ENCODE assay signal across 1 cellular context in the genomic region with DNA sequence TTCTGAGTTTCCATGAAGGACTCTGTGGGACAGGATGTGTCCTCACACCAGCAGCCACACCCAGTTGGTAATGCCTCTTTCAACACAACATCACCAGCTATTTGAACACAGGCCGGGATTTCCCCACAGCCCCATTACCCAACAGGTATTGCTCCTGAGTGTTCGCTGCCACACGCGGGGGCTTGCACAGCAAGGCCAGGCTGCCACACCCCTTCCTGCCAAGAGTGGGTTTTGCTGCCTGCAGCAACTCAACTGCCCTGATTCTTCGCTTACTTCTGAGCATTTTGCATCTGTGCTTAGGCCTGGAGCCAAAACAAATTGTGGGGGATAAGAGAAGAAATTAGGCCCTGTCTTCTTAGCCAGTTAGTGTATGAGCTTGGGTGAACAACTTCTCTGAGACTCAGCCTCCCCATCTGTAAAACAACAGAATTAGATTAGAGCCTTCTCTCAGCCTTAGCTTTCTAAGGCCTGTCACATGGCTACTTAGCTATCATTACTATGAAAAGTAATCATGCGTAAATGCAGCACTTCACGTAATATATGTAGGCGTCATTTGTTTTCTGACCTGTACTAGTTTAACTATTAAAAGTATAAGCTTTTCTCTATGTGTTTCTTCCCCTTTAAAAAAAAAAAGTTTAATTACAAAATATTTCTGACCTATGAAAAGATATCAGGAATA.
TF ChIP-seq lines count a peak whose summit lies in the region.

No MANE protein-coding gene starts in this region.

TF ChIP-seq in H1, 55 proteins besides CTCF, POLR2A, EP300 and RAD21 (continued from another document):
- TF ChIP-seq CTBP2 (IDR thresholded peaks at IDR 0.05; ENCODE audit: borderline replicate concordance, insufficient read depth, insufficient read length, low read length), result no peak
